19 cellular contexts compared by ENCODE assay signal in the genomic region with DNA sequence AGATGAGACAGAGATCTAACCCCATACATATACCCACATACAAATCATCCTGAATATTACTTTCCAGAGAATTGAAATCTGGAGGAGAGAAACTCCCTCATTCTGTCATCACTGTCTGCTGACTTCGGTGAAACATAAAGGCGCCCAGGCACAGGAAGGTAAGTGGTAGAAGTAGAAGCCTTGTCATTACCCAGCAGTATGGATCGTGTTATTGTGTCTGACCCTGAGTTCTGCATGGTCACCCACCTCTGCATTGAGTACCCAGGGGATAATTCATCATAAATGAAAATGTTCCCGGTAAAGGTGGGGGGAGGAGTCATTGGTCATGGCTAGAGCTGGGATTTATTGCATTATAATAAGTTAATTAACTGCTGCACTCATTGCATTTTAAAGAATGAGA.
DNase-seq lines count a peak whose midpoint lies in the region; ATAC-seq, FAIRE-seq and TF ChIP-seq lines count a peak whose summit lies in the region.
"Had no signal": no experiment of that assay in that cellular context is flagged by ENCODE, and none has a peak within 500 bp of the region (broad histone marks: within the 10 kb centered on the region; RNA-seq: fewer than 3 reads in every experiment).

No MANE protein-coding gene starts in this region.

- peak overlapping the region; percentile 93 for H2AFZ ChIP-seq in GM23338

- H3F3A ChIP-seq in GM23338 (replicated peaks; ENCODE audit: low read depth): no peaks in the 10 kb centered on the region

- 0 out of 2 replicates have a peak, but pooled peaks cover 5% of the 10 kb centered on the region for H3K9me2 ChIP-seq in GM23338 (ENCODE audit: insufficient read depth)

- H3K36me3 Mint-ChIP-seq in GM23338 (ENCODE audit: low read depth) (peaks cover 11% of the 10 kb centered on the region), WTC11 (peaks cover 10% of the 10 kb centered on the region)
- H3K36me3 Mint-ChIP-seq: CD8-positive, alpha-beta memory T cell had no signal

- no peak for FAIRE-seq in frontal cortex (lab: Jason Lieb, UNC)
- FAIRE-seq: A204.1 had no signal

- no peaks in the 10 kb centered on the region for H3K27me3 ChIP-seq in GM23338 (ENCODE audit: insufficient read depth)
- H3K27me3 ChIP-seq: SJSA1 had no signal

- H3K4me2 ChIP-seq in GM23338: peak overlapping the region; percentile 32; the same call in 1 of the 2 replicates
- H3K4me2 ChIP-seq: KMS-11 had no signal

- TF ChIP-seq CTCF in 22Rv1 (IDR thresholded peaks at IDR 0.05) (no peak), GM23338 (conservative IDR thresholded peaks at IDR 0.05; ENCODE audit: low read depth in 2 of 2) (no peak), WTC11 (IDR thresholded peaks at IDR 0.05) (no peak)

- POLR2A ChIA-PET in WTC11 (lab: Charles Lee): no interaction called here

- intact Hi-C loops in left cardiac atrium (cut with DNase I): no loop called here

- H3K36me3 ChIP-seq in GM23338 (ENCODE audit: insufficient read depth): no peaks in the 10 kb centered on the region
- H3K36me3 ChIP-seq: SJSA1 had no signal

- H3K4me3 Mint-ChIP-seq in GM23338 (no peak overlapping the region; the same call in 2 of the 3 replicates), WTC11 (peak overlapping the region; percentile 45)
- H3K4me3 Mint-ChIP-seq: CD8-positive, alpha-beta memory T cell; T-helper 17 cell had no signal

- no peak for ATAC-seq in GM23338
- peak; percentile 20; the same call in 1 of the 2 replicates for ATAC-seq in WTC11
- ATAC-seq in left cardiac atrium: no peak
- ATAC-seq: PC-3, T-helper 17 cell had no signal

- H3K27ac Mint-ChIP-seq in GM23338 (peak overlapping the region; percentile 81), WTC11 (peak overlapping the region; percentile 76)
- H3K27ac Mint-ChIP-seq: CD8-positive, alpha-beta memory T cell; T-helper 17 cell had no signal

- peaks cover 6% of the 10 kb centered on the region; the same call in 2 of the 3 replicates for H3K9me3 Mint-ChIP-seq in GM23338
- peaks cover 11% of the 10 kb centered on the region for H3K9me3 Mint-ChIP-seq in WTC11

- H3K4me3 ChIP-seq in GM23338: 0 out of 2 replicates have a peak overlapping the region, but pooled peaks have one; percentile 20
- H3K4me3 ChIP-seq: SJSA1 had no signal

- peaks cover 8% of the 10 kb centered on the region; the same call in 1 of the 2 replicates for H3K4me1 ChIP-seq in GM23338 (ENCODE audit: insufficient read depth)
- H3K4me1 ChIP-seq: SJSA1 had no signal

- no peaks in the 10 kb centered on the region for H3K27me3 Mint-ChIP-seq in GM23338 (ENCODE audit: insufficient read depth, low read depth, poor library complexity)
- H3K27me3 Mint-ChIP-seq in WTC11 (ENCODE audit: low read depth): no peaks in the 10 kb centered on the region
- H3K27me3 Mint-ChIP-seq: CD8-positive, alpha-beta memory T cell; T-helper 17 cell had no signal

- no peak for DNase-seq in GM23338 (ENCODE audit: low spot score)
- DNase-seq in NCI-H510A (lab: John Stamatoyannopoulos, UW): peak; percentile 11
- no peak for DNase-seq in WTC11 (ENCODE audit: low spot score)
- DNase-seq in activated CD4-positive, CD25-positive, alpha-beta regulatory T cell (lab: John Stamatoyannopoulos, UW): no peak
- no peak for DNase-seq in HUDEP-2 (lab: John Stamatoyannopoulos, UW; ENCODE audit: unreplicated experiment in 76 of 76)
- DNase-seq in frontal cortex (ENCODE audit: low spot score in 2 of 2): no peak
- DNase-seq in left cardiac atrium: no peak
- DNase-seq: CD8-positive, alpha-beta memory T cell; HCEC 1CT; NCI-H146; NCI-H2081; NCI-H446 treated with DMSO at 0.1 percent for 48 hours; PC-3; RPMI8226; T-helper 17 cell had no signal

- H4K20me1 ChIP-seq in GM23338 (replicated peaks; ENCODE audit: insufficient read depth): no peaks in the 10 kb centered on the region

- H3K27ac ChIP-seq in 22Rv1 (peak overlapping the region; percentile 64), GM23338 (ENCODE audit: low read depth) (no peak overlapping the region)
- H3K27ac ChIP-seq: KMS-11, SJSA1 had no signal

- H3K79me2 ChIP-seq in GM23338 (replicated peaks; ENCODE audit: insufficient read depth): no peaks in the 10 kb centered on the region

- CTCF ChIA-PET in WTC11 (lab: Charles Lee): no interaction called here

- H3K4me1 Mint-ChIP-seq in GM23338 (no peaks in the 10 kb centered on the region; the same call in 1 of the 3 replicates), WTC11 (peaks cover 11% of the 10 kb centered on the region)
- H3K4me1 Mint-ChIP-seq: CD8-positive, alpha-beta memory T cell; T-helper 17 cell had no signal

TF ChIP-seq in GM23338, 12 proteins besides CTCF, POLR2A, EP300 and RAD21 (continues in another document):
- TF ChIP-seq STAT1 (IDR thresholded peaks at IDR 0.05; ENCODE audit: unreplicated experiment) (no peak), CREB1 (CRISPR knock-in tag; IDR thresholded peaks at IDR 0.05; ENCODE audit: low read depth) (no peak), EZH2 (IDR thresholded peaks at IDR 0.05; ENCODE audit: low read depth, unreplicated experiment) (no peak), ZNF331 (CRISPR knock-in tag; IDR thresholded peaks at IDR 0.05; ENCODE audit: low read depth) (no peak), POLR2AphosphoS5 (IDR thresholded peaks at IDR 0.05; ENCODE audit: low read depth) (no peak), EZH2phosphoT487 (IDR thresholded peaks at IDR 0.05; ENCODE audit: unreplicated experiment) (no peak), JUNB (IDR thresholded peaks at IDR 0.05; ENCODE audit: unreplicated experiment) (no peak)
- TF ChIP-seq, protein P1, sequence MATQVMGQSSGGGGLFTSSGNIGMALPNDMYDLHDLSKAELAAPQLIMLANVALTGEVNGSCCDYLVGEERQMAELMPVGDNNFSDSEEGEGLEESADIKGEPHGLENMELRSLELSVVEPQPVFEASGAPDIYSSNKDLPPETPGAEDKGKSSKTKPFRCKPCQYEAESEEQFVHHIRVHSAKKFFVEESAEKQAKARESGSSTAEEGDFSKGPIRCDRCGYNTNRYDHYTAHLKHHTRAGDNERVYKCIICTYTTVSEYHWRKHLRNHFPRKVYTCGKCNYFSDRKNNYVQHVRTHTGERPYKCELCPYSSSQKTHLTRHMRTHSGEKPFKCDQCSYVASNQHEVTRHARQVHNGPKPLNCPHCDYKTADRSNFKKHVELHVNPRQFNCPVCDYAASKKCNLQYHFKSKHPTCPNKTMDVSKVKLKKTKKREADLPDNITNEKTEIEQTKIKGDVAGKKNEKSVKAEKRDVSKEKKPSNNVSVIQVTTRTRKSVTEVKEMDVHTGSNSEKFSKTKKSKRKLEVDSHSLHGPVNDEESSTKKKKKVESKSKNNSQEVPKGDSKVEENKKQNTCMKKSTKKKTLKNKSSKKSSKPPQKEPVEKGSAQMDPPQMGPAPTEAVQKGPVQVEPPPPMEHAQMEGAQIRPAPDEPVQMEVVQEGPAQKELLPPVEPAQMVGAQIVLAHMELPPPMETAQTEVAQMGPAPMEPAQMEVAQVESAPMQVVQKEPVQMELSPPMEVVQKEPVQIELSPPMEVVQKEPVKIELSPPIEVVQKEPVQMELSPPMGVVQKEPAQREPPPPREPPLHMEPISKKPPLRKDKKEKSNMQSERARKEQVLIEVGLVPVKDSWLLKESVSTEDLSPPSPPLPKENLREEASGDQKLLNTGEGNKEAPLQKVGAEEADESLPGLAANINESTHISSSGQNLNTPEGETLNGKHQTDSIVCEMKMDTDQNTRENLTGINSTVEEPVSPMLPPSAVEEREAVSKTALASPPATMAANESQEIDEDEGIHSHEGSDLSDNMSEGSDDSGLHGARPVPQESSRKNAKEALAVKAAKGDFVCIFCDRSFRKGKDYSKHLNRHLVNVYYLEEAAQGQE (IDR thresholded peaks at IDR 0.05; ENCODE audit: unreplicated experiment): no peak

TF ChIP-seq in WTC11, 78 proteins besides CTCF, POLR2A, EP300 and RAD21 (continues in another document):
- TF ChIP-seq ZNF219 (CRISPR knock-in tag; IDR thresholded peaks at IDR 0.05; ENCODE audit: borderline replicate concordance) (no peak), NR3C1 (CRISPR knock-in tag; conservative IDR thresholded peaks at IDR 0.05; ENCODE audit: low read depth) (no peak), FOXK1 (CRISPR knock-in tag; IDR thresholded peaks at IDR 0.05) (no peak)
- TF ChIP-seq, protein P2, sequence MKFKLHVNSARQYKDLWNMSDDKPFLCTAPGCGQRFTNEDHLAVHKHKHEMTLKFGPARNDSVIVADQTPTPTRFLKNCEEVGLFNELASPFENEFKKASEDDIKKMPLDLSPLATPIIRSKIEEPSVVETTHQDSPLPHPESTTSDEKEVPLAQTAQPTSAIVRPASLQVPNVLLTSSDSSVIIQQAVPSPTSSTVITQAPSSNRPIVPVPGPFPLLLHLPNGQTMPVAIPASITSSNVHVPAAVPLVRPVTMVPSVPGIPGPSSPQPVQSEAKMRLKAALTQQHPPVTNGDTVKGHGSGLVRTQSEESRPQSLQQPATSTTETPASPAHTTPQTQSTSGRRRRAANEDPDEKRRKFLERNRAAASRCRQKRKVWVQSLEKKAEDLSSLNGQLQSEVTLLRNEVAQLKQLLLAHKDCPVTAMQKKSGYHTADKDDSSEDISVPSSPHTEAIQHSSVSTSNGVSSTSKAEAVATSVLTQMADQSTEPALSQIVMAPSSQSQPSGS (CRISPR knock-in tag; IDR thresholded peaks at IDR 0.05; ENCODE audit: borderline replicate concordance, low read depth): no peak
- TF ChIP-seq, protein P3, sequence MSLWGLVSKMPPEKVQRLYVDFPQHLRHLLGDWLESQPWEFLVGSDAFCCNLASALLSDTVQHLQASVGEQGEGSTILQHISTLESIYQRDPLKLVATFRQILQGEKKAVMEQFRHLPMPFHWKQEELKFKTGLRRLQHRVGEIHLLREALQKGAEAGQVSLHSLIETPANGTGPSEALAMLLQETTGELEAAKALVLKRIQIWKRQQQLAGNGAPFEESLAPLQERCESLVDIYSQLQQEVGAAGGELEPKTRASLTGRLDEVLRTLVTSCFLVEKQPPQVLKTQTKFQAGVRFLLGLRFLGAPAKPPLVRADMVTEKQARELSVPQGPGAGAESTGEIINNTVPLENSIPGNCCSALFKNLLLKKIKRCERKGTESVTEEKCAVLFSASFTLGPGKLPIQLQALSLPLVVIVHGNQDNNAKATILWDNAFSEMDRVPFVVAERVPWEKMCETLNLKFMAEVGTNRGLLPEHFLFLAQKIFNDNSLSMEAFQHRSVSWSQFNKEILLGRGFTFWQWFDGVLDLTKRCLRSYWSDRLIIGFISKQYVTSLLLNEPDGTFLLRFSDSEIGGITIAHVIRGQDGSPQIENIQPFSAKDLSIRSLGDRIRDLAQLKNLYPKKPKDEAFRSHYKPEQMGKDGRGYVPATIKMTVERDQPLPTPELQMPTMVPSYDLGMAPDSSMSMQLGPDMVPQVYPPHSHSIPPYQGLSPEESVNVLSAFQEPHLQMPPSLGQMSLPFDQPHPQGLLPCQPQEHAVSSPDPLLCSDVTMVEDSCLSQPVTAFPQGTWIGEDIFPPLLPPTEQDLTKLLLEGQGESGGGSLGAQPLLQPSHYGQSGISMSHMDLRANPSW (CRISPR knock-in tag; conservative IDR thresholded peaks at IDR 0.05; ENCODE audit: low read depth): no peak
